8 cellular contexts compared by ENCODE assay signal in the genomic region with DNA sequence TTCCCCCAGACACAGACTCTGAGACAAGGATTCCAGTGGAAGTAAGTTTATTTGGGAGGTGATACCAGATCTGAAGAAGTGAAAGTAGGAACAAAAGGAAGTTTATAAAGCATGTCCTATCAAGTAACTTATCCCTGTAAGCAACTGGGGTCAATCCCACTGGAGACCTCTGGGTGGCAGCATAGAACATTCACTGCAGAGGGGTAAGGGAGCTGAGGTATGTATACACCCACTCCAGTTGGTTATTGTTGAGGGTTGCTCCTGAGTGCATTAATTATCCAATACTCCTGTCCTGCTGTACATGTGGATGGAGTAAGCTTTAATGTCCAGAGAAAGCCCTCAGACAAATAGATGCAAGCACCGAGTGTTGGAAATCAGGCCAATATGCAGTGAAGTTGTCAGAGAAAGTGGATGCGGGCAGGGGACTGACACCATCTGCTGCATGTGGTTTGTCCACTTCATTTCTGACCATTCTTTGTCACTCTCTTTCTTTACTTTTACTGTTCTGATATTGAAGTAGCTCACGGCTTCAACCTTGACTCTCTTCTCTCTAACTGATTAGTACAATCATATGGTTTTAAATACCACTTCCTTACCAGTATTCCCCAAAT. TPM values are rescaled to one million over a fixed set of nuclear protein-coding genes. Genes with fewer than 3 reads are reported as not detected.
DNase-seq lines count a peak whose midpoint lies in the region; ATAC-seq and TF ChIP-seq lines count a peak whose summit lies in the region.

No MANE protein-coding gene starts in this region.

- H2AFZ ChIP-seq in osteoblast (ENCODE audit: low read length) = no peak overlapping the region

- H3K27me3 Mint-ChIP-seq in activated T-helper 1 cell treated with anti-CD3 and anti-CD28 coated beads, Interleukin-12 subunit alpha, Interleukin-12 subunit beta, Interleukin-2, Interleukin-4 antibody, amounts not matched to agents 30 ng/mL and 10 ng/mL and 1 ng/mL, durations not matched to agents 14 hours and 24 hours and 36 hours (ENCODE audit: insufficient read depth) = peaks cover 2% of the 10 kb centered on the region
- peaks cover 33% of the 10 kb centered on the region for H3K27me3 Mint-ChIP-seq in T-helper 17 cell

- H3K27ac Mint-ChIP-seq in activated T-helper 1 cell treated with anti-CD3 and anti-CD28 coated beads, Interleukin-12 subunit alpha, Interleukin-12 subunit beta, Interleukin-2, Interleukin-4 antibody, amounts not matched to agents 30 ng/mL and 10 ng/mL and 1 ng/mL, durations not matched to agents 14 hours and 24 hours and 36 hours = no peak overlapping the region
- H3K27ac Mint-ChIP-seq in T-helper 17 cell = no peak overlapping the region

- peak overlapping the region; percentile 32 for H3K4me2 ChIP-seq in osteoblast (ENCODE audit: insufficient read depth, low read length)

- H4K20me1 ChIP-seq in osteoblast (ENCODE audit: insufficient read depth, low read length) = no peaks in the 10 kb centered on the region

- no peaks in the 10 kb centered on the region for H3K36me3 Mint-ChIP-seq in activated T-helper 1 cell treated with anti-CD3 and anti-CD28 coated beads, Interleukin-12 subunit alpha, Interleukin-12 subunit beta, Interleukin-2, Interleukin-4 antibody, amounts not matched to agents 30 ng/mL and 10 ng/mL and 1 ng/mL, durations not matched to agents 14 hours and 24 hours and 36 hours (ENCODE audit: low read depth)
- H3K36me3 Mint-ChIP-seq in T-helper 17 cell (ENCODE audit: low read depth) = peaks cover 8% of the 10 kb centered on the region

- DNase-seq in CD1c-positive myeloid dendritic cell (ENCODE audit: extremely low spot score) = peak; percentile 65
- peak; percentile 18 for DNase-seq in HCEC 1CT
- no peak for DNase-seq in RWPE2 (ENCODE audit: low spot score)
- no peak for DNase-seq in dorsolateral prefrontal cortex
- peak; percentile 54 for DNase-seq in osteoblast (ENCODE audit: insufficient read length, low spot score, missing footprints)
- no peak for DNase-seq in activated T-helper 1 cell treated with anti-CD3 and anti-CD28 coated beads, Interleukin-12 subunit alpha, Interleukin-12 subunit beta, Interleukin-2, Interleukin-4 antibody, amounts not matched to agents 30 ng/mL and 10 ng/mL and 1 ng/mL, durations not matched to agents 14 hours and 24 hours and 36 hours (ENCODE audit: low spot score)
- DNase-seq in T-helper 17 cell = no peak

- H3K79me2 ChIP-seq in osteoblast (ENCODE audit: insufficient read depth, low read length) = no peaks in the 10 kb centered on the region

- H3K27ac ChIP-seq in RWPE2 (ENCODE audit: poor library complexity, severe bottlenecking) = no peak overlapping the region
- H3K27ac ChIP-seq in dorsolateral prefrontal cortex = no peak overlapping the region
- no peak overlapping the region for H3K27ac ChIP-seq in osteoblast (ENCODE audit: low read depth, low read length)

- ATAC-seq in RWPE2 (ENCODE audit: low read depth) = peak; percentile 35; the same call in 1 of the 3 replicates
- no peak for ATAC-seq in HG03378 (IDR thresholded peaks at IDR 0.05; ENCODE audit: unreplicated experiment)
- ATAC-seq in T-helper 17 cell = no peak

- TF ChIP-seq CTCF in RWPE2 (IDR thresholded peaks at IDR 0.05; ENCODE audit: poor library complexity, severe bottlenecking) = peak; percentile 67
- peak in 32 of 56 donors; percentile 12 to 43 (median 30) for TF ChIP-seq CTCF in dorsolateral prefrontal cortex (IDR thresholded peaks at IDR 0.05 in 54 of 56, conservative IDR thresholded peaks at IDR 0.05 in 2 of 56; ENCODE audit: low read depth in 1 of 56, partially characterized antibody in 56 of 56)
- peak; percentile 77 for TF ChIP-seq CTCF in osteoblast (IDR thresholded peaks at IDR 0.05; ENCODE audit: extremely low read depth, low read depth, low read length)

- no peaks in the 10 kb centered on the region for H3K4me1 ChIP-seq in RWPE2 (ENCODE audit: insufficient read depth, poor library complexity, severe bottlenecking)
- H3K4me1 ChIP-seq in osteoblast (ENCODE audit: insufficient read depth, low read length) = peaks cover 3% of the 10 kb centered on the region

- H3K9me3 ChIP-seq in RWPE2 (ENCODE audit: severe bottlenecking) (no peaks in the 10 kb centered on the region), osteoblast (ENCODE audit: low read depth, low read length) (no peaks in the 10 kb centered on the region), T-helper 17 cell (ENCODE audit: control insufficient read depth, low read length, poor library complexity, severe bottlenecking) (no peaks in the 10 kb centered on the region)

- no peaks in the 10 kb centered on the region for H3K4me1 Mint-ChIP-seq in activated T-helper 1 cell treated with anti-CD3 and anti-CD28 coated beads, Interleukin-12 subunit alpha, Interleukin-12 subunit beta, Interleukin-2, Interleukin-4 antibody, amounts not matched to agents 30 ng/mL and 10 ng/mL and 1 ng/mL, durations not matched to agents 14 hours and 24 hours and 36 hours (ENCODE audit: low read depth)
- H3K4me1 Mint-ChIP-seq in T-helper 17 cell = peaks cover 11% of the 10 kb centered on the region

- intact Hi-C loops in dorsolateral prefrontal cortex (cut with DNase I) = no loop called here
- intact Hi-C loops in activated T-helper 1 cell treated with anti-CD3 and anti-CD28 coated beads, Interleukin-12 subunit alpha, Interleukin-12 subunit beta, Interleukin-2, Interleukin-4 antibody, amounts not matched to agents 30 ng/mL and 10 ng/mL and 1 ng/mL, durations not matched to agents 14 hours and 24 hours and 36 hours (cut with micrococcal nuclease) = no loop called here

- H3K36me3 ChIP-seq in RWPE2 (ENCODE audit: low read depth) (no peaks in the 10 kb centered on the region), osteoblast (ENCODE audit: insufficient read depth, low read length) (peaks cover under 1% of the 10 kb centered on the region)

- no peaks in the 10 kb centered on the region for H3K27me3 ChIP-seq in RWPE2 (ENCODE audit: insufficient read depth, poor library complexity, severe bottlenecking)
- H3K27me3 ChIP-seq in dorsolateral prefrontal cortex = peaks cover 0 to 5% (median 0%) of the 10 kb centered on the region in 45 donors
- H3K27me3 ChIP-seq in osteoblast (ENCODE audit: insufficient read depth, low read length) = no peaks in the 10 kb centered on the region

- no peak overlapping the region for H3K4me3 Mint-ChIP-seq in activated T-helper 1 cell treated with anti-CD3 and anti-CD28 coated beads, Interleukin-12 subunit alpha, Interleukin-12 subunit beta, Interleukin-2, Interleukin-4 antibody, amounts not matched to agents 30 ng/mL and 10 ng/mL and 1 ng/mL, durations not matched to agents 14 hours and 24 hours and 36 hours
- no peak overlapping the region for H3K4me3 Mint-ChIP-seq in T-helper 17 cell

- H3K4me3 ChIP-seq in RWPE2 (ENCODE audit: severe bottlenecking) (no peak overlapping the region), dorsolateral prefrontal cortex (no peak overlapping the region), osteoblast (ENCODE audit: insufficient read depth, low read length) (no peak overlapping the region)

- peaks cover 4% of the 10 kb centered on the region for H3K9me3 Mint-ChIP-seq in activated T-helper 1 cell treated with anti-CD3 and anti-CD28 coated beads, Interleukin-12 subunit alpha, Interleukin-12 subunit beta, Interleukin-2, Interleukin-4 antibody, amounts not matched to agents 30 ng/mL and 10 ng/mL and 1 ng/mL, durations not matched to agents 14 hours and 24 hours and 36 hours

RNA-seq across cellular contexts. Expression of gene NOTCH3, which starts 46.7 kb away (rescaled TPM):
- total RNA-seq in dorsolateral prefrontal cortex (10 to 100 TPM in 119 of 120 experiments, 1 to 10 TPM in 1; 9.9 to 79.9 (median 27.6) TPM), osteoblast (49.8 and 51.8 TPM in 2 replicates), T-helper 17 cell (under 1 TPM; 0.05 to 0.18 TPM)
- total RNA-seq in activated T-helper 1 cell treated with anti-CD3 and anti-CD28 coated beads, Interleukin-12 subunit alpha, Interleukin-12 subunit beta, Interleukin-2, Interleukin-4 antibody, amounts not matched to agents 30 ng/mL and 10 ng/mL and 1 ng/mL, durations not matched to agents 14 hours and 24 hours and 36 hours = not detected in 2 replicates

RNA-seq across cellular contexts. Expression of gene SYDE1, which starts 46.9 kb away (rescaled TPM):
- total RNA-seq in dorsolateral prefrontal cortex = 10 to 100 TPM in 20 of 120 experiments, 1 to 10 TPM in 100; 3.5 to 31.7 (median 6.9) TPM
- total RNA-seq in osteoblast = 45.1 and 56.8 TPM in 2 replicates
- total RNA-seq in activated T-helper 1 cell treated with anti-CD3 and anti-CD28 coated beads, Interleukin-12 subunit alpha, Interleukin-12 subunit beta, Interleukin-2, Interleukin-4 antibody, amounts not matched to agents 30 ng/mL and 10 ng/mL and 1 ng/mL, durations not matched to agents 14 hours and 24 hours and 36 hours = 1.6 and 1.7 TPM in 2 replicates
- total RNA-seq in T-helper 17 cell = under 1 TPM in 1 of 2 donors, not detected in 1; 0.12 TPM

Comparison
In these comparisons a context has a peak if more than half of its experiments do, and no peak if none do; other contexts are left out.
1. DNase-seq: peak in CD1c-positive myeloid dendritic cell (single experiment), HCEC 1CT (single experiment) and osteoblast (single experiment); none in RWPE2 (single experiment), dorsolateral prefrontal cortex (0 of 10), activated T-helper 1 cell treated with anti-CD3 and anti-CD28 coated beads, Interleukin-12 subunit alpha, Interleukin-12 subunit beta, Interleukin-2, Interleukin-4 antibody, amounts not matched to agents 30 ng/mL and 10 ng/mL and 1 ng/mL, durations not matched to agents 14 hours and 24 hours and 36 hours (single experiment) and T-helper 17 cell (0 of 3).
2. RNA of gene NOTCH3, which starts 46.7 kb away (total RNA-seq): 49.8 to 51.8 TPM in osteoblast and 9.9 to 79.9 TPM in dorsolateral prefrontal cortex; 0.05 to 0.18 TPM in T-helper 17 cell and not detected in activated T-helper 1 cell treated with anti-CD3 and anti-CD28 coated beads, Interleukin-12 subunit alpha, Interleukin-12 subunit beta, Interleukin-2, Interleukin-4 antibody, amounts not matched to agents 30 ng/mL and 10 ng/mL and 1 ng/mL, durations not matched to agents 14 hours and 24 hours and 36 hours; every median in the first group is over 4 times any median in the second.
3. Peak in every context shown above with its lines, with median percentiles within 50 percentile points of each other: CTCF ChIP-seq.